In genomic region chr4:2402053-2402452, GRCh38 we compare ENCODE assay signal across 1 cellular context.
TF ChIP-seq lines count a peak whose summit lies in the region.

No MANE protein-coding gene starts in this region.

TF ChIP-seq in H1, 55 proteins besides CTCF, POLR2A, EP300 and RAD21:
- TF ChIP-seq KDM5A (IDR thresholded peaks at IDR 0.05; ENCODE audit: low read length) (no peak), HDAC6 (IDR thresholded peaks at IDR 0.05; ENCODE audit: low read depth, low read length) (no peak), HDAC2 (IDR thresholded peaks at IDR 0.05; ENCODE audit: borderline replicate concordance in 1 of 2, low read depth in 2 of 2, low read length in 2 of 2) (no peak), SP2 (IDR thresholded peaks at IDR 0.05; ENCODE audit: low read length) (no peak), TCF12 (IDR thresholded peaks at IDR 0.05; ENCODE audit: low read depth, low read length) (no peak), RBBP5 (IDR thresholded peaks at IDR 0.05; ENCODE audit: borderline replicate concordance, low read depth, low read length) (no peak), EGR1 (IDR thresholded peaks at IDR 0.05; ENCODE audit: borderline replicate concordance, low read depth, low read length) (peak; percentile 69; the same call in 1 of the 2 replicates), SAP30 (IDR thresholded peaks at IDR 0.05; ENCODE audit: insufficient read depth, insufficient replicate concordance, low read length) (peak; percentile 76), SIN3A (conservative IDR thresholded peaks at IDR 0.05 in 1 of 2, IDR thresholded peaks at IDR 0.05 in 1 of 2; ENCODE audit: low read depth in 1 of 2, low read length in 2 of 2) (peak in 1 of 2 experiments; percentile 75; a peak in 2 of 4 replicates)
- TF ChIP-seq, protein P1, sequence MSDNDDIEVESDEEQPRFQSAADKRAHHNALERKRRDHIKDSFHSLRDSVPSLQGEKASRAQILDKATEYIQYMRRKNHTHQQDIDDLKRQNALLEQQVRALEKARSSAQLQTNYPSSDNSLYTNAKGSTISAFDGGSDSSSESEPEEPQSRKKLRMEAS (IDR thresholded peaks at IDR 0.05) = peak; percentile 69
